12 cellular contexts compared by ENCODE assay signal in the genomic region with DNA sequence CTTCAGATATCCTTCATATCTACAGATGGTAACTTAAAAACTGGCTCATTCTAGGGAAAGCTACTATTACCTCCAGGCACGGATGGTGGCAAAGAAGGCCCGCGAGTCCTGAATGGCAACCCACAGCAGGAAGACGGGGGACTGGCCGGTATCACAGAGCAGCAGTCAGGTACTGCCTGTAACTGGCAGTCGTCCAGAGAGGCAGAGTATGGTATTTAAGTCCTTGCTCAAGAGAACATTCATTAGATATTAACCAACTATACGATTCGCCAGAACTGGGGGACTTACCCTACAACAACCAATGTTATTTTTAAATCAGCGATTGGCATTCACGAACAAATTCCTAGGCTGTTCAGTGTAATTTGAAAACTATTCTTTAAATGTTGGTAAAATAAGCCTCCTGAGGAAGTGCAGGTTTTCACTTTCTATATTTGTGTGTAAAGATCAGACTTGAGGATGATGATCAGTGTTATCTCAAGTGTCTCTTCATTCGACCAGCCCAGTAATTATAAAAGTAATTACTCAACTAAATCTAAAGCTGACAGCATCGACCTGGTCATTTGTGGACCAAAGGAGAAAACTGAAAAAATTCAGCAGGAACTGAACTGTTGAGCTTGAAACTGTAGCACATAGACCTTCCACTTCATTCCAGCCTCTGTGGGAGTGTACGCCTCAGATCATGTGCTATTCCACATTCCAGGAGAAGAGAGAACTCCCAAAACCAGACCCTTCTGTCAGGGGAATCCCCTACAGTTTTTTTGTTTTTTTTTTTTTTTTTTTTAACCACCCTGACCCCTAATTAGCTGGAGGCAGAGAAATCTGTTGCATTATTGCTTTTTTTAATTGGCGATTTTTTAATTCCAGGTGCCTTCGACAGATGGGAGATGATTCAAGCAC.
DNase-seq lines count a peak whose midpoint lies in the region; ATAC-seq and TF ChIP-seq lines count a peak whose summit lies in the region.
"Had no signal": no experiment of that assay in that cellular context is flagged by ENCODE, and none has a peak within 500 bp of the region (broad histone marks: within the 10 kb centered on the region; RNA-seq: fewer than 3 reads in every experiment).

No MANE protein-coding gene starts in this region.

- peaks cover 48% of the 10 kb centered on the region for H3K4me1 ChIP-seq in psoas muscle

- no peak for TF ChIP-seq CTCF in psoas muscle (IDR thresholded peaks at IDR 0.05)

- H3K4me1 Mint-ChIP-seq in T-cell, result peaks cover 0 to 2% (median 0%) of the 10 kb centered on the region in 3 donors
- H3K4me1 Mint-ChIP-seq: naive thymus-derived CD4-positive, alpha-beta T cell had no signal

- POLR2A ChIA-PET in T-cell (lab: Charles Lee), result no interaction called here

- H3K27me3 Mint-ChIP-seq in T-cell, result no peaks in the 10 kb centered on the region
- H3K27me3 Mint-ChIP-seq: naive thymus-derived CD4-positive, alpha-beta T cell had no signal

- peak; percentile 44 for ATAC-seq in GM19023 (IDR thresholded peaks at IDR 0.05; ENCODE audit: unreplicated experiment)
- ATAC-seq in HG03175 (IDR thresholded peaks at IDR 0.05; ENCODE audit: unreplicated experiment), result peak; percentile 39
- ATAC-seq in psoas muscle, result peak in 2 of 4 donors; percentile 13 to 16
- ATAC-seq in GM18519 (IDR thresholded peaks at IDR 0.05; ENCODE audit: low FRiP score, unreplicated experiment), result no peak
- ATAC-seq in T-cell (replicated peaks in 1 of 4), result no peak
- no peak for ATAC-seq in GM18870 (IDR thresholded peaks at IDR 0.05; ENCODE audit: unreplicated experiment)
- ATAC-seq: naive thymus-derived CD4-positive, alpha-beta T cell had no signal

- H3K27me3 ChIP-seq in psoas muscle (ENCODE audit: insufficient read depth in 3 of 3, low read length in 2 of 3), result no peaks in the 10 kb centered on the region

- no peaks in the 10 kb centered on the region for H3K9me3 ChIP-seq in psoas muscle

- intact Hi-C loops in psoas muscle (cut with DNase I), result loop anchor here in 1 of 2 donors (5.0 to 10.0 kb wide), 2 partner anchors 76 to 101 kb away; a partner anchor contains a TSS

- CTCF ChIA-PET in T-cell (lab: Charles Lee), result interaction anchor here (0.7 kb wide), 2 partner anchors 410 to 717 kb away, joined by 3 to 9 read pairs; no protein-coding TSS in a partner anchor

- H3K9me3 Mint-ChIP-seq in T-cell, result no peaks in the 10 kb centered on the region
- H3K9me3 Mint-ChIP-seq: activated T-helper 2 cell treated with anti-CD3 and anti-CD28 coated beads, Interferon-gamma antibody, Interleukin-2, Interleukin-4, amounts not matched to agents 10 μg/mL and 5 μg/mL and 100 μg/mL, durations not matched to agents 14 hours and 24 hours and 36 hours had no signal

- no peak overlapping the region for H3K4me3 Mint-ChIP-seq in T-cell
- H3K4me3 Mint-ChIP-seq: naive thymus-derived CD4-positive, alpha-beta T cell had no signal

- no peak overlapping the region for H3K27ac Mint-ChIP-seq in T-cell
- H3K27ac Mint-ChIP-seq: activated T-helper 2 cell treated with anti-CD3 and anti-CD28 coated beads, Interferon-gamma antibody, Interleukin-2, Interleukin-4, amounts not matched to agents 10 μg/mL and 5 μg/mL and 100 μg/mL, durations not matched to agents 14 hours and 24 hours and 36 hours had no signal

- peaks cover 5 to 98% of the 10 kb centered on the region in 2 donors for H3K36me3 ChIP-seq in psoas muscle (ENCODE audit: insufficient read depth in 1 of 2, low read depth in 1 of 2)

- WGBS in psoas muscle, 3 donors, result 38 to 58% (median 46%) methylated on average over 15 of the region's 15 CpGs

- peak; percentile 61 for DNase-seq in glomerular visceral epithelial cell (ENCODE audit: extremely low spot score)
- no peak for DNase-seq in psoas muscle
- no peak for DNase-seq in NCI-H2196 treated with DMSO at 0.1 percent for 48 hours (lab: John Stamatoyannopoulos, UW; ENCODE audit: unreplicated experiment)
- DNase-seq in T-cell, result no peak
- DNase-seq: DMS153; naive thymus-derived CD4-positive, alpha-beta T cell; stimulated activated naive CD4-positive, alpha-beta T cell had no signal

- peak overlapping the region; percentile 90 for H3K27ac ChIP-seq in psoas muscle

- H3K4me3 ChIP-seq in psoas muscle, result peak overlapping the region; percentile 78

- peaks cover 62% of the 10 kb centered on the region for H3K36me3 Mint-ChIP-seq in T-cell

Comparison
In these comparisons a context has a peak if more than half of its experiments do, and no peak if none do; other contexts are left out.
1. ATAC-seq: peak in GM19023 (single experiment) and HG03175 (single experiment); none in GM18519 (single experiment), T-cell (0 of 4) and GM18870 (single experiment).